29 cellular contexts compared by ENCODE assay signal in genomic region chr1:227363825-227364224, GRCh38.
"Had no signal": no experiment of that assay in that cellular context is flagged by ENCODE, and none has a peak within 500 bp of the region (broad histone marks: within the 10 kb centered on the region; RNA-seq: fewer than 3 reads in every experiment).

No MANE protein-coding gene starts in this region.

- H3K36me3 ChIP-seq: stomach, suprapubic skin, thoracic aorta, thyroid gland, tibial artery, tibial nerve, transverse colon, upper lobe of left lung, upper lobe of right lung, uterus, vagina had no signal

- H3K4me3 Mint-ChIP-seq: stimulated activated effector memory CD8-positive, alpha-beta T cell treated with anti-CD3 and anti-CD28 coated beads, Interleukin-12 subunit alpha, Interleukin-12 subunit beta, amount 100 ng/mL, for 72 hours; stimulated activated memory B cell treated with anti-CD40 and anti-IgM and Interleukin-4, amounts not matched to agents 10 μg/mL and 1 μg/mL and 100 μg/mL, for 72 hours; stimulated activated naive B cell treated with anti-CD40 and anti-IgM and Interleukin-4, amounts not matched to agents 10 μg/mL and 1 μg/mL and 100 μg/mL, for 72 hours; stimulated activated naive CD8-positive, alpha-beta T cell treated with anti-CD3 and anti-CD28 coated beads, Interleukin-15, amount 100 ng/mL, for 72 hours; stimulated activated naive CD8-positive, alpha-beta T cell treated with anti-CD3 and anti-CD28 coated beads, Interleukin-15, Interleukin-2, amounts not matched to agents 100 ng/mL and 50 ng/mL, for 24 hours; type B pancreatic cell had no signal

- H3K27ac Mint-ChIP-seq: stimulated activated effector memory CD8-positive, alpha-beta T cell treated with anti-CD3 and anti-CD28 coated beads, Interleukin-12 subunit alpha, Interleukin-12 subunit beta, amount 100 ng/mL, for 72 hours; stimulated activated memory B cell treated with anti-CD40 and anti-IgM and Interleukin-4, amounts not matched to agents 10 μg/mL and 1 μg/mL and 100 μg/mL, for 72 hours; stimulated activated naive B cell treated with anti-CD40 and anti-IgM and Interleukin-4, amounts not matched to agents 10 μg/mL and 1 μg/mL and 100 μg/mL, for 72 hours; stimulated activated naive CD8-positive, alpha-beta T cell treated with anti-CD3 and anti-CD28 coated beads, Interleukin-15, amount 100 ng/mL, for 72 hours; stimulated activated naive CD8-positive, alpha-beta T cell treated with anti-CD3 and anti-CD28 coated beads, Interleukin-15, Interleukin-2, amounts not matched to agents 100 ng/mL and 50 ng/mL, for 24 hours; type B pancreatic cell had no signal

- H3K4me1 Mint-ChIP-seq: stimulated activated effector memory CD8-positive, alpha-beta T cell treated with anti-CD3 and anti-CD28 coated beads, Interleukin-12 subunit alpha, Interleukin-12 subunit beta, amount 100 ng/mL, for 72 hours; stimulated activated memory B cell treated with anti-CD40 and anti-IgM and Interleukin-4, amounts not matched to agents 10 μg/mL and 1 μg/mL and 100 μg/mL, for 72 hours; stimulated activated naive B cell treated with anti-CD40 and anti-IgM and Interleukin-4, amounts not matched to agents 10 μg/mL and 1 μg/mL and 100 μg/mL, for 72 hours; stimulated activated naive CD8-positive, alpha-beta T cell treated with anti-CD3 and anti-CD28 coated beads, Interleukin-15, amount 100 ng/mL, for 72 hours had no signal

- H3K9me3 Mint-ChIP-seq: stimulated activated effector memory CD8-positive, alpha-beta T cell treated with anti-CD3 and anti-CD28 coated beads, Interleukin-12 subunit alpha, Interleukin-12 subunit beta, amount 100 ng/mL, for 72 hours; stimulated activated memory B cell treated with anti-CD40 and anti-IgM and Interleukin-4, amounts not matched to agents 10 μg/mL and 1 μg/mL and 100 μg/mL, for 72 hours; stimulated activated naive B cell treated with anti-CD40 and anti-IgM and Interleukin-4, amounts not matched to agents 10 μg/mL and 1 μg/mL and 100 μg/mL, for 72 hours; stimulated activated naive CD8-positive, alpha-beta T cell treated with anti-CD3 and anti-CD28 coated beads, Interleukin-15, amount 100 ng/mL, for 72 hours; stimulated activated naive CD8-positive, alpha-beta T cell treated with anti-CD3 and anti-CD28 coated beads, Interleukin-15, Interleukin-2, amounts not matched to agents 100 ng/mL and 50 ng/mL, for 24 hours; type B pancreatic cell had no signal

- H3K27me3 ChIP-seq: stomach, suprapubic skin, testis, thyroid gland, tibial artery, tibial nerve, transverse colon, upper lobe of left lung, upper lobe of right lung, uterus, vagina had no signal

- H3K4me3 ChIP-seq: stomach, suprapubic skin, testis, thoracic aorta, thyroid gland, tibial artery, tibial nerve, transverse colon, upper lobe of left lung, upper lobe of right lung, uterus, vagina had no signal

- FAIRE-seq: urothelium cell line had no signal

- H3K27me3 Mint-ChIP-seq: type B pancreatic cell had no signal

- ATAC-seq: stimulated activated effector memory CD8-positive, alpha-beta T cell treated with anti-CD3 and anti-CD28 coated beads, Interleukin-12 subunit alpha, Interleukin-12 subunit beta, amount 100 ng/mL, for 72 hours; stimulated activated memory B cell treated with anti-CD40 and anti-IgM and Interleukin-4, amounts not matched to agents 10 μg/mL and 1 μg/mL and 100 μg/mL, for 72 hours; stimulated activated naive B cell treated with anti-CD40 and anti-IgM and Interleukin-4, amounts not matched to agents 10 μg/mL and 1 μg/mL and 100 μg/mL, for 72 hours; stimulated activated naive CD8-positive, alpha-beta T cell treated with anti-CD3 and anti-CD28 coated beads, Interleukin-15, amount 100 ng/mL, for 72 hours; stimulated activated naive CD8-positive, alpha-beta T cell treated with anti-CD3 and anti-CD28 coated beads, Interleukin-15, Interleukin-2, amounts not matched to agents 100 U/mL and 50 U/mL, for 24 hours; upper lobe of right lung had no signal

- DNase-seq: stimulated activated CD4-positive, alpha-beta T cell treated with anti-CD3 and anti-CD28 coated beads, Interleukin-2, amount 100 ng/mL, for 48 hours; stimulated activated CD4-positive, alpha-beta T cell treated with anti-CD3 and anti-CD28 coated beads, Interleukin-4, amount 100 ng/mL, for 1 hour; stimulated activated CD4-positive, alpha-beta T cell treated with anti-CD3 and anti-CD28 coated beads, Interleukin-4, amount 100 ng/mL, for 24 hours; stimulated activated CD4-positive, alpha-beta T cell treated with anti-CD3 and anti-CD28 coated beads, Interleukin-4, amount 100 ng/mL, for 4 hours; stimulated activated CD8-positive, alpha-beta memory T cell treated with anti-CD3 and anti-CD28 coated beads, Interleukin-4, amount 100 ng/mL, for 48 hours; stimulated activated naive B cell treated with anti-CD40 and anti-IgM and Interleukin-4, amounts not matched to agents 10 μg/mL and 1 μg/mL and 100 μg/mL, for 72 hours; stimulated activated naive CD4-positive, alpha-beta T cell; stimulated activated naive CD4-positive, alpha-beta T cell treated with Interleukin-2 at 50 U/mL for 16 hours; stimulated activated naive CD8-positive, alpha-beta T cell treated with anti-CD3 and anti-CD28 coated beads, Interleukin-15, amount 100 ng/mL, for 72 hours; stimulated activated naive CD8-positive, alpha-beta T cell treated with anti-CD3 and anti-CD28 coated beads, Interleukin-15, Interleukin-2, amounts not matched to agents 100 U/mL and 50 U/mL, for 24 hours; stomach; substantia nigra; testis; thyroid gland; tibial artery; transverse colon; trophoblast cell; upper lobe of left lung; upper lobe of right lung; uterus had no signal

- H3K27ac ChIP-seq: stomach, suprapubic skin, testis, thoracic aorta, thyroid gland, tibial artery, tibial nerve, transverse colon, upper lobe of left lung, upper lobe of right lung, uterus, vagina had no signal

- H3K9me3 ChIP-seq: stomach, suprapubic skin, testis, thoracic aorta, thyroid gland, tibial artery, tibial nerve, transverse colon, upper lobe of left lung, upper lobe of right lung, uterus, vagina had no signal

- H3K36me3 Mint-ChIP-seq: stimulated activated effector memory CD8-positive, alpha-beta T cell treated with anti-CD3 and anti-CD28 coated beads, Interleukin-12 subunit alpha, Interleukin-12 subunit beta, amount 100 ng/mL, for 72 hours; stimulated activated memory B cell treated with anti-CD40 and anti-IgM and Interleukin-4, amounts not matched to agents 10 μg/mL and 1 μg/mL and 100 μg/mL, for 72 hours; stimulated activated naive B cell treated with anti-CD40 and anti-IgM and Interleukin-4, amounts not matched to agents 10 μg/mL and 1 μg/mL and 100 μg/mL, for 72 hours; type B pancreatic cell had no signal

- H3K4me1 ChIP-seq: suprapubic skin, testis, tibial artery, tibial nerve, upper lobe of right lung, uterus, vagina had no signal
